8 cellular contexts compared by ENCODE assay signal in the genomic region with DNA sequence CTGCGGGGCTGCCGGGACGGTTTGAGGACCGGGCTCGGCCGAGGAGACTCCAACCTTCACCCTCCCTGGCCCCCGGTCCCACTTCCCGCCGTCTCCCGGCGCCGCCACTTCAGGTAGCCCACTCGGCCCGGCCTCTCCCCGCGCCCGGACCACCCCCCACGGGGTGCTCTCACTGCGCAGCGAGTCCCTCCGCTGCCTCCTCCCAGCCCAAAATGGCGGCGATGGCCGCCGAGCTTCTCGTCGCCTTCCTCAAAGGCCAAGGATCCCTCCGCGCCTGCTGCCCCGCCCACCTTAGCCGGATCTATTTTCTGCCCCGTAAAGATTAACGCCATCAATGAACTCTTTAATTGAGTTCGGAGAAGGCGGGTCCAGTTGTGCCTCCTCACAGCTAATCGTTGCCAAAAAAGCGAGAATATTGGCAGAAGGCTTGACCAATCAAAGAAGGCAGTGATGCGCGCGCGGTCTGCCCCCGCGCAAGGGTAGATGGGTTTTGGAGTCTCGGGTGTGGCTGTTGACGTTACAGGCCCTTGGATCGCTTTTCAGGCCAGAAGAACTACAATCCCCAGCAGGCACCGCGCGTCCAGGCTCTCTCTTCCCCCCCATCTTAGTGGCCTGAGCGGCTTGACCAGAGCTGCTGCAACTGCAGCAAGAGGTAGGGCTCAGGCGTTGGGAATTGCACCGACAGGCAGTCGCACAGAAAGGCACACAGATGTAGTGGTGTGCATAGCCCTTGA. TPM values are rescaled to one million over a fixed set of nuclear protein-coding genes. Genes with fewer than 3 reads are reported as not detected.
A peak's percentile ranks its signal among the peaks of the same experiment; 100 is the strongest.
DNase-seq lines count a peak whose midpoint lies in the region; ATAC-seq and TF ChIP-seq lines count a peak whose summit lies in the region.

TSS of gene HEXIM2 (plus strand) at position 588 of the 734 bp plus-strand sequence. CDS start 919 bp downstream, outside the sequence.

- peak within 1 kb of the TSS; percentile 78 to 82 for H3K4me3 ChIP-seq in right atrium auricular region
- H3K4me3 ChIP-seq in prostate gland = peak within 1 kb of the TSS; percentile 62 to 88
- H3K4me3 ChIP-seq in urinary bladder (ENCODE audit: low read depth, low read length) = peak within 1 kb of the TSS; percentile 83

- no peaks in the 10 kb centered on the region for H3K9me3 ChIP-seq in right atrium auricular region
- H3K9me3 ChIP-seq in prostate gland = no peaks in the 10 kb centered on the region

- ATAC-seq in GM18502 (IDR thresholded peaks at IDR 0.05; ENCODE audit: poor library complexity, unreplicated experiment) = peak; percentile 90
- ATAC-seq in HG02943 (IDR thresholded peaks at IDR 0.05; ENCODE audit: low read depth, unreplicated experiment) = peak; percentile 86

- intact Hi-C loops in prostate gland (cut with DNase I) = no loop called here

- H3K27me3 ChIP-seq in right atrium auricular region = no peaks in the 10 kb centered on the region
- H3K27me3 ChIP-seq in prostate gland (replicated peaks; ENCODE audit: insufficient read depth) = no peaks in the 10 kb centered on the region

- H3K27ac ChIP-seq in right atrium auricular region = peak within 1 kb of the TSS; percentile 98 to 100
- H3K27ac ChIP-seq in prostate gland = peak within 1 kb of the TSS; percentile 99 to 100
- H3K27ac ChIP-seq in urinary bladder (ENCODE audit: low read depth) = peak within 1 kb of the TSS; percentile 100

- no peak for TF ChIP-seq CTCF in right atrium auricular region (IDR thresholded peaks at IDR 0.05)
- peak in 1 of 4 experiments; percentile 11 for TF ChIP-seq CTCF in prostate gland (IDR thresholded peaks at IDR 0.05)

- peak; percentile 89 for TF ChIP-seq POLR2A in prostate gland (IDR thresholded peaks at IDR 0.05)

- peaks cover 0 to 37% of the 10 kb centered on the region in 2 donors for H3K4me1 ChIP-seq in right atrium auricular region
- peaks cover 12% of the 10 kb centered on the region for H3K4me1 ChIP-seq in prostate gland (replicated peaks)
- no peaks in the 10 kb centered on the region for H3K4me1 ChIP-seq in urinary bladder (ENCODE audit: insufficient read depth)

- DNase-seq in NCI-H187 (lab: John Stamatoyannopoulos, UW) (peak; percentile 95 to 99), T-helper 2 cell (peak; percentile 91 to 100 (median 98)), anterior cingulate cortex (lab: John Stamatoyannopoulos, UW) (peak; percentile 85 to 100 (median 99)), right atrium auricular region (ENCODE audit: low spot score) (peak; percentile 100), prostate gland (ENCODE audit: low spot score) (peak; percentile 99)

- under 1% methylated on average over 53 of the region's 53 CpGs for WGBS in prostate gland
- under 1% methylated on average over 53 of the region's 53 CpGs for WGBS in urinary bladder

- H3K36me3 ChIP-seq in right atrium auricular region (no peaks in the 10 kb centered on the region), prostate gland (no peaks in the 10 kb centered on the region), urinary bladder (ENCODE audit: insufficient read depth) (no peaks in the 10 kb centered on the region)

RNA-seq across cellular contexts. Expression of gene HEXIM2, which starts in this region (rescaled TPM):
- total RNA-seq in right atrium auricular region (1 to 10 TPM; 3.1 to 6.8 TPM), prostate gland (10 to 100 TPM in 1 of 2 donors, 1 to 10 TPM in 1; 7.1 to 27.0 TPM), urinary bladder (2.0 TPM)
- polyA plus RNA-seq in urinary bladder = 7.9 TPM

Comparison
In these comparisons a context has a peak if more than half of its experiments do, and no peak if none do; other contexts are left out.
1. Peak in every context shown above with its lines: DNase-seq, ATAC-seq, H3K4me3 ChIP-seq and H3K27ac ChIP-seq.